In genomic region chr1:113684153-113684541, GRCh38 we compare ENCODE assay signal across 12 cellular contexts.
DNase-seq lines count a peak whose midpoint lies in the region; ATAC-seq and TF ChIP-seq lines count a peak whose summit lies in the region.
"Had no signal": no experiment of that assay in that cellular context is flagged by ENCODE, and none has a peak within 500 bp of the region (broad histone marks: within the 10 kb centered on the region; RNA-seq: fewer than 3 reads in every experiment).

No MANE protein-coding gene starts in this region.

- TF ChIP-seq CTCF in IMR-90 (conservative IDR thresholded peaks at IDR 0.05; ENCODE audit: low read depth, low read length): no peak
- no peak for TF ChIP-seq CTCF in suprapubic skin (IDR thresholded peaks at IDR 0.05)

- no peak overlapping the region for H3K18ac ChIP-seq in IMR-90 (ENCODE audit: low read depth, low read length)

- no peak overlapping the region for H2BK120ac ChIP-seq in IMR-90 (ENCODE audit: low read depth, low read length)

- intact Hi-C loops in IMR-90 (cut with micrococcal nuclease): no loop called here
- intact Hi-C loops in left colon (cut with DNase I, micrococcal nuclease): no loop called here

- H3K9me3 ChIP-seq in IMR-90 (ENCODE audit: control insufficient read depth, insufficient read depth, low read length) (no peaks in the 10 kb centered on the region), suprapubic skin (no peaks in the 10 kb centered on the region)

- peak overlapping the region; percentile 40 for H2AFZ ChIP-seq in IMR-90 (replicated peaks; ENCODE audit: low read length, poor library complexity)

- in situ Hi-C loops in IMR-90 (cut with MboI; ENCODE audit: low sequenced_read_pairs): loop anchor here (25.0 kb wide), 1 partner anchor 972 kb away; the partner anchor contains the start of genes PPM1J and RHOC

- peaks cover 13% of the 10 kb centered on the region for H3K36me3 Mint-ChIP-seq in activated CD4-positive, alpha-beta memory T cell treated with anti-CD3 and anti-CD28 coated beads, Interleukin-2, amount 10 ng/mL, durations not matched to agents 7 days and 5 days (ENCODE audit: low read depth)

- H4K8ac ChIP-seq in IMR-90 (ENCODE audit: low read depth in 2 of 2, low read length in 2 of 2): 0 out of 4 replicates have a peak overlapping the region, but pooled peaks of 1 of the 2 experiments have one; percentile 3

- no peak overlapping the region for H3K23ac ChIP-seq in IMR-90 (ENCODE audit: low read depth, low read length)

- no peak overlapping the region for H3K56ac ChIP-seq in IMR-90 (ENCODE audit: extremely low read depth, insufficient read depth, low read length)

- no peak for TF ChIP-seq EP300 in suprapubic skin (IDR thresholded peaks at IDR 0.05)

- H4K91ac ChIP-seq in IMR-90 (ENCODE audit: insufficient read depth, low read depth, low read length): no peak overlapping the region

- H3K9me1 ChIP-seq in IMR-90 (ENCODE audit: insufficient read depth, low read length): 0 out of 2 replicates have a peak, but pooled peaks cover 2% of the 10 kb centered on the region

- H2AK5ac ChIP-seq in IMR-90 (ENCODE audit: low read depth, low read length): no peak overlapping the region

- TF ChIP-seq POLR2A in IMR-90 (IDR thresholded peaks at IDR 0.05; ENCODE audit: low read depth, low read length) (no peak), suprapubic skin (IDR thresholded peaks at IDR 0.05) (no peak)

- H3K4me1 ChIP-seq in IMR-90 (ENCODE audit: control insufficient read depth, insufficient read depth, low read length) (no peaks in the 10 kb centered on the region), suprapubic skin (no peaks in the 10 kb centered on the region)

- H2BK15ac ChIP-seq in IMR-90 (ENCODE audit: low read depth, low read length): no peak overlapping the region

- peaks cover 18% of the 10 kb centered on the region for H3K4me1 Mint-ChIP-seq in activated CD4-positive, alpha-beta memory T cell treated with anti-CD3 and anti-CD28 coated beads, Interleukin-2, amount 10 ng/mL, durations not matched to agents 7 days and 5 days

- TF ChIP-seq RAD21 in IMR-90 (IDR thresholded peaks at IDR 0.05; ENCODE audit: low read length): no peak

- POLR2A ChIA-PET in IMR-90 (lab: Charles Lee; ENCODE audit: unreplicated experiment): interaction anchor here (0.6 kb wide), 1 partner anchor 111 kb away, joined by 3 read pairs; no protein-coding TSS in a partner anchor
- POLR2A ChIA-PET in activated CD4-positive, alpha-beta memory T cell treated with anti-CD3 and anti-CD28 coated beads, Interleukin-2, amount 10 ng/mL, durations not matched to agents 7 days and 5 days (lab: Charles Lee): no interaction called here

- H3K27ac Mint-ChIP-seq in activated CD4-positive, alpha-beta memory T cell treated with anti-CD3 and anti-CD28 coated beads, Interleukin-2, amount 10 ng/mL, durations not matched to agents 7 days and 5 days: no peak overlapping the region

- no CpG with 5 or more reads among the region's 6 CpGs for WGBS in IMR-90 (ENCODE audit: extremely low coverage in 2 of 2, insufficient read length in 1 of 2), 2 experiments
- WGBS in suprapubic skin: 49% methylated on average over 6 of the region's 6 CpGs

- no peaks in the 10 kb centered on the region for H4K20me1 ChIP-seq in IMR-90 (ENCODE audit: insufficient read depth, low read length)

- H3K27me3 ChIP-seq in IMR-90 (ENCODE audit: control insufficient read depth, insufficient read depth, low read length) (no peaks in the 10 kb centered on the region), suprapubic skin (no peaks in the 10 kb centered on the region)

- H2BK20ac ChIP-seq in IMR-90 (ENCODE audit: low read depth, low read length): no peak overlapping the region

- H3K4ac ChIP-seq in IMR-90 (ENCODE audit: low read depth, low read length): no peak overlapping the region

- H3K79me1 ChIP-seq in IMR-90 (ENCODE audit: low read depth in 1 of 2, low read length in 2 of 2): no peaks in the 10 kb centered on the region

- no peaks in the 10 kb centered on the region for H3K27me3 Mint-ChIP-seq in activated CD4-positive, alpha-beta memory T cell treated with anti-CD3 and anti-CD28 coated beads, Interleukin-2, amount 10 ng/mL, durations not matched to agents 7 days and 5 days

- peak overlapping the region; percentile 33 for H3K4me2 ChIP-seq in IMR-90 (ENCODE audit: low read depth, low read length)

- CTCF ChIA-PET in IMR-90 (lab: Yijun Ruan, JAX): interaction anchor here (2.6 kb wide), 1 partner anchor 543 kb away, joined by 8 read pairs; no protein-coding TSS in a partner anchor
- CTCF ChIA-PET in activated CD4-positive, alpha-beta memory T cell treated with anti-CD3 and anti-CD28 coated beads, Interleukin-2, amount 10 ng/mL, durations not matched to agents 7 days and 5 days (lab: Charles Lee): interaction anchor here (1.1 kb wide), 1 partner anchor 543 kb away, joined by 3 read pairs; no protein-coding TSS in a partner anchor

- no peaks in the 10 kb centered on the region for H3K9me3 Mint-ChIP-seq in activated CD4-positive, alpha-beta memory T cell treated with anti-CD3 and anti-CD28 coated beads, Interleukin-2, amount 10 ng/mL, durations not matched to agents 7 days and 5 days

- 0 out of 2 replicates have a peak overlapping the region, but pooled peaks have one; percentile 10 for H3K14ac ChIP-seq in IMR-90 (replicated peaks; ENCODE audit: low read depth, low read length)

- H2AK9ac ChIP-seq in IMR-90 (replicated peaks; ENCODE audit: low read depth, low read length, poor library complexity): no peak overlapping the region

- peak overlapping the region; percentile 60 for H2BK5ac ChIP-seq in IMR-90 (ENCODE audit: low read depth, low read length, poor library complexity, severe bottlenecking)

- dilution Hi-C loops in IMR-90 (cut with HindIII; ENCODE audit: low sequenced_read_pairs, unreplicated experiment): no loop called here

- H3K27ac ChIP-seq in IMR-90 (ENCODE audit: insufficient read depth, low read length): peak overlapping the region; percentile 44; the same call in 1 of the 2 replicates
- no peak overlapping the region for H3K27ac ChIP-seq in suprapubic skin

- no peak overlapping the region for H3K9ac ChIP-seq in IMR-90 (ENCODE audit: low read depth, low read length)

- no peak overlapping the region for H4K5ac ChIP-seq in IMR-90 (ENCODE audit: low read depth, low read length)

- BruUV-seq in IMR-90 (replicated peaks; lab: Mats Ljungman, UMichigan): no TSS peak

- H3K4me3 ChIP-seq in IMR-90 (ENCODE audit: insufficient read depth, low read depth, low read length): no peak overlapping the region
- no peak overlapping the region for H3K4me3 ChIP-seq in suprapubic skin

- peak; percentile 78 for ATAC-seq in IMR-90 (ENCODE audit: low read depth)
- ATAC-seq in left colon: no peak

- no peak overlapping the region for H3K4me3 Mint-ChIP-seq in activated CD4-positive, alpha-beta memory T cell treated with anti-CD3 and anti-CD28 coated beads, Interleukin-2, amount 10 ng/mL, durations not matched to agents 7 days and 5 days

- DNase-seq in IMR-90: peak; percentile 82
- DNase-seq in dermis blood vessel endothelial cell: peak; percentile 60
- peak; percentile 36 to 52 for DNase-seq in left colon
- DNase-seq in suprapubic skin (ENCODE audit: low spot score in 2 of 2): peak; percentile 82 to 87
- DNase-seq in stimulated activated CD4-positive, alpha-beta T cell treated with anti-CD3 and anti-CD28 coated beads, Interleukin-4, amount 100 ng/mL, for 4 hours: no peak
- DNase-seq in NOMO-1 treated with dmso at 0.1 percent for 144 hours (lab: John Stamatoyannopoulos, UW; ENCODE audit: unreplicated experiment): no peak
- DNase-seq in stimulated activated CD4-positive, alpha-beta T cell treated with anti-CD3 and anti-CD28 coated beads, Interleukin-4, amount 100 ng/mL, for 24 hours: no peak
- DNase-seq in activated CD4-positive, alpha-beta memory T cell treated with anti-CD3 and anti-CD28 coated beads, Interleukin-2, amount 10 ng/mL, durations not matched to agents 7 days and 5 days: no peak
- DNase-seq: central memory CD4-positive, alpha-beta T cell; NCI-H526 treated with DMSO at 0.1 percent for 48 hours; stimulated activated CD8-positive, alpha-beta memory T cell treated with anti-CD3 and anti-CD28 coated beads, Interleukin-4, amount 100 ng/mL, for 48 hours; T-helper 1 cell had no signal

- H3K36me3 ChIP-seq in IMR-90 (ENCODE audit: control insufficient read depth, insufficient read depth, low read length) (0 out of 2 replicates have a peak, but pooled peaks cover 2% of the 10 kb centered on the region), suprapubic skin (no peaks in the 10 kb centered on the region)

TF ChIP-seq in IMR-90, 13 proteins besides CTCF, POLR2A, EP300 and RAD21:
- TF ChIP-seq BHLHE40 (IDR thresholded peaks at IDR 0.05; ENCODE audit: low read depth, low read length) (no peak), MXI1 (IDR thresholded peaks at IDR 0.05; ENCODE audit: borderline replicate concordance, low read depth, low read length) (0 out of 2 replicates have a peak, but pooled peaks have one; percentile 14)

Comparison
In these comparisons a context has a peak if more than half of its experiments do, and no peak if none do; other contexts are left out.
1. DNase-seq: peak in IMR-90 (single experiment), dermis blood vessel endothelial cell (single experiment), left colon (2 of 2) and suprapubic skin (2 of 2); none in stimulated activated CD4-positive, alpha-beta T cell treated with anti-CD3 and anti-CD28 coated beads, Interleukin-4, amount 100 ng/mL, for 4 hours (0 of 2), NOMO-1 treated with dmso at 0.1 percent for 144 hours (single experiment), stimulated activated CD4-positive, alpha-beta T cell treated with anti-CD3 and anti-CD28 coated beads, Interleukin-4, amount 100 ng/mL, for 24 hours (single experiment) and activated CD4-positive, alpha-beta memory T cell treated with anti-CD3 and anti-CD28 coated beads, Interleukin-2, amount 10 ng/mL, durations not matched to agents 7 days and 5 days (single experiment).